ENCODE assay signal across 3 cellular contexts in the genomic region with DNA sequence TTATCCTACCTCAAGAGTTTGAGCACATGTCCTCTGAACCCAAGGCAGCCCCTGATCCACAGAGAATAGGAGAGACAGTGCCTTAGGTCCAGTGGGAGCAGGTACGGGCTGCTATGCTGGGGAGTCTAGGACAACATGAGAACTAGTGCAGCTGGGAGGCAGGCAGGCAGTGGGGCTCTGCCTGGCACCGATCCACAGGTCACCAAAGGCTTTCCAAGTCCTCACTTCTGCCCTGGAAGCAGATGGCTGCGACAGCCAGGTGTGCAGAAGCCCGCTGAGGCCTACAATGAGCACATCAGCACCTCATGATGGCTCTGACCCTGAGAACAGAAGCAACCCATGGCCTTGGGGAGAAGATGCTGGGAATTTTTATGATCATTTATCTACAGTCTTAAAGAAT.
TF ChIP-seq lines count a peak whose summit lies in the region.

No MANE protein-coding gene starts in this region.

TF ChIP-seq in HCT116, 20 proteins besides CTCF, POLR2A, EP300 and RAD21:
- TF ChIP-seq YY1 (IDR thresholded peaks at IDR 0.05; ENCODE audit: extremely low read depth, insufficient replicate concordance, low read depth, low read length): no peak
TF ChIP-seq in HCT116: peak in this region for 0.

TF ChIP-seq in IMR-90, 13 proteins besides CTCF, POLR2A, EP300 and RAD21:
- TF ChIP-seq MAFK (IDR thresholded peaks at IDR 0.05; ENCODE audit: low read depth, low read length): no peak
- no peak for TF ChIP-seq RCOR1 (IDR thresholded peaks at IDR 0.05; ENCODE audit: insufficient replicate concordance, low read length)
- TF ChIP-seq, protein P1, sequence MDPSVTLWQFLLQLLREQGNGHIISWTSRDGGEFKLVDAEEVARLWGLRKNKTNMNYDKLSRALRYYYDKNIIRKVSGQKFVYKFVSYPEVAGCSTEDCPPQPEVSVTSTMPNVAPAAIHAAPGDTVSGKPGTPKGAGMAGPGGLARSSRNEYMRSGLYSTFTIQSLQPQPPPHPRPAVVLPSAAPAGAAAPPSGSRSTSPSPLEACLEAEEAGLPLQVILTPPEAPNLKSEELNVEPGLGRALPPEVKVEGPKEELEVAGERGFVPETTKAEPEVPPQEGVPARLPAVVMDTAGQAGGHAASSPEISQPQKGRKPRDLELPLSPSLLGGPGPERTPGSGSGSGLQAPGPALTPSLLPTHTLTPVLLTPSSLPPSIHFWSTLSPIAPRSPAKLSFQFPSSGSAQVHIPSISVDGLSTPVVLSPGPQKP (IDR thresholded peaks at IDR 0.05; ENCODE audit: borderline replicate concordance, low read depth, low read length): no peak
- no peak for TF ChIP-seq NFE2L2 (IDR thresholded peaks at IDR 0.05; ENCODE audit: low read depth, low read length)
- TF ChIP-seq CEBPB (IDR thresholded peaks at IDR 0.05; ENCODE audit: low read depth, low read length): no peak
- TF ChIP-seq MAZ (IDR thresholded peaks at IDR 0.05; ENCODE audit: borderline replicate concordance, low read depth, low read length): no peak
- TF ChIP-seq FOS (IDR thresholded peaks at IDR 0.05; ENCODE audit: low read depth, low read length): no peak
- TF ChIP-seq MXI1 (IDR thresholded peaks at IDR 0.05; ENCODE audit: borderline replicate concordance, low read depth, low read length): no peak
- no peak for TF ChIP-seq BHLHE40 (IDR thresholded peaks at IDR 0.05; ENCODE audit: low read depth, low read length)
- TF ChIP-seq RFX5 (IDR thresholded peaks at IDR 0.05; ENCODE audit: low read depth, low read length): no peak
- TF ChIP-seq, protein P2, sequence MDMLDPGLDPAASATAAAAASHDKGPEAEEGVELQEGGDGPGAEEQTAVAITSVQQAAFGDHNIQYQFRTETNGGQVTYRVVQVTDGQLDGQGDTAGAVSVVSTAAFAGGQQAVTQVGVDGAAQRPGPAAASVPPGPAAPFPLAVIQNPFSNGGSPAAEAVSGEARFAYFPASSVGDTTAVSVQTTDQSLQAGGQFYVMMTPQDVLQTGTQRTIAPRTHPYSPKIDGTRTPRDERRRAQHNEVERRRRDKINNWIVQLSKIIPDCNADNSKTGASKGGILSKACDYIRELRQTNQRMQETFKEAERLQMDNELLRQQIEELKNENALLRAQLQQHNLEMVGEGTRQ (IDR thresholded peaks at IDR 0.05; ENCODE audit: low read depth, low read length): no peak
- TF ChIP-seq SMC3 (IDR thresholded peaks at IDR 0.05; ENCODE audit: low read depth, low read length): no peak
- no peak for TF ChIP-seq CHD1 (IDR thresholded peaks at IDR 0.05; ENCODE audit: low read depth, low read length)

TF ChIP-seq in K562, 482 proteins besides CTCF, POLR2A, EP300 and RAD21:
- TF ChIP-seq JUNB (CRISPR knock-in tag; conservative IDR thresholded peaks at IDR 0.05) (no peak), ETV5 (CRISPR knock-in tag; IDR thresholded peaks at IDR 0.05; ENCODE audit: low read depth) (no peak), CTBP1 (IDR thresholded peaks at IDR 0.05; ENCODE audit: borderline replicate concordance) (no peak), MTA1 (IDR thresholded peaks at IDR 0.05; ENCODE audit: borderline replicate concordance) (no peak), HMG20A (CRISPR knock-in tag; conservative IDR thresholded peaks at IDR 0.05) (no peak), FUS (optimal IDR thresholded peaks at IDR 0.05; ENCODE audit: low read depth, low read length) (no peak), KHSRP (IDR thresholded peaks at IDR 0.05) (no peak), HNRNPLL (IDR thresholded peaks at IDR 0.05; ENCODE audit: low read depth, low read length, poor library complexity, severe bottlenecking) (no peak), HDAC8 (tag; IDR thresholded peaks at IDR 0.05) (no peak), ZNF121 (CRISPR knock-in tag; conservative IDR thresholded peaks at IDR 0.05) (no peak), SETDB1 (IDR thresholded peaks at IDR 0.05; ENCODE audit: low read length) (no peak), ZNF217 (CRISPR knock-in tag; IDR thresholded peaks at IDR 0.05) (no peak), SRF (CRISPR knock-in tag; IDR thresholded peaks at IDR 0.05) (no peak), POU5F1 (IDR thresholded peaks at IDR 0.05; ENCODE audit: borderline replicate concordance, low read depth, low read length, partially characterized antibody) (no peak), YY1 (IDR thresholded peaks at IDR 0.05; ENCODE audit: borderline replicate concordance in 1 of 3, control insufficient read depth in 1 of 3, extremely low read depth in 1 of 3, insufficient read depth in 3 of 3, insufficient read length in 1 of 3, insufficient replicate concordance in 2 of 3, low read depth in 1 of 3, low read length in 2 of 3) (no peak)
- TF ChIP-seq, protein P3, sequence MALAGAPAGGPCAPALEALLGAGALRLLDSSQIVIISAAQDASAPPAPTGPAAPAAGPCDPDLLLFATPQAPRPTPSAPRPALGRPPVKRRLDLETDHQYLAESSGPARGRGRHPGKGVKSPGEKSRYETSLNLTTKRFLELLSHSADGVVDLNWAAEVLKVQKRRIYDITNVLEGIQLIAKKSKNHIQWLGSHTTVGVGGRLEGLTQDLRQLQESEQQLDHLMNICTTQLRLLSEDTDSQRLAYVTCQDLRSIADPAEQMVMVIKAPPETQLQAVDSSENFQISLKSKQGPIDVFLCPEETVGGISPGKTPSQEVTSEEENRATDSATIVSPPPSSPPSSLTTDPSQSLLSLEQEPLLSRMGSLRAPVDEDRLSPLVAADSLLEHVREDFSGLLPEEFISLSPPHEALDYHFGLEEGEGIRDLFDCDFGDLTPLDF (CRISPR knock-in tag; IDR thresholded peaks at IDR 0.05): no peak
- TF ChIP-seq, protein P4, sequence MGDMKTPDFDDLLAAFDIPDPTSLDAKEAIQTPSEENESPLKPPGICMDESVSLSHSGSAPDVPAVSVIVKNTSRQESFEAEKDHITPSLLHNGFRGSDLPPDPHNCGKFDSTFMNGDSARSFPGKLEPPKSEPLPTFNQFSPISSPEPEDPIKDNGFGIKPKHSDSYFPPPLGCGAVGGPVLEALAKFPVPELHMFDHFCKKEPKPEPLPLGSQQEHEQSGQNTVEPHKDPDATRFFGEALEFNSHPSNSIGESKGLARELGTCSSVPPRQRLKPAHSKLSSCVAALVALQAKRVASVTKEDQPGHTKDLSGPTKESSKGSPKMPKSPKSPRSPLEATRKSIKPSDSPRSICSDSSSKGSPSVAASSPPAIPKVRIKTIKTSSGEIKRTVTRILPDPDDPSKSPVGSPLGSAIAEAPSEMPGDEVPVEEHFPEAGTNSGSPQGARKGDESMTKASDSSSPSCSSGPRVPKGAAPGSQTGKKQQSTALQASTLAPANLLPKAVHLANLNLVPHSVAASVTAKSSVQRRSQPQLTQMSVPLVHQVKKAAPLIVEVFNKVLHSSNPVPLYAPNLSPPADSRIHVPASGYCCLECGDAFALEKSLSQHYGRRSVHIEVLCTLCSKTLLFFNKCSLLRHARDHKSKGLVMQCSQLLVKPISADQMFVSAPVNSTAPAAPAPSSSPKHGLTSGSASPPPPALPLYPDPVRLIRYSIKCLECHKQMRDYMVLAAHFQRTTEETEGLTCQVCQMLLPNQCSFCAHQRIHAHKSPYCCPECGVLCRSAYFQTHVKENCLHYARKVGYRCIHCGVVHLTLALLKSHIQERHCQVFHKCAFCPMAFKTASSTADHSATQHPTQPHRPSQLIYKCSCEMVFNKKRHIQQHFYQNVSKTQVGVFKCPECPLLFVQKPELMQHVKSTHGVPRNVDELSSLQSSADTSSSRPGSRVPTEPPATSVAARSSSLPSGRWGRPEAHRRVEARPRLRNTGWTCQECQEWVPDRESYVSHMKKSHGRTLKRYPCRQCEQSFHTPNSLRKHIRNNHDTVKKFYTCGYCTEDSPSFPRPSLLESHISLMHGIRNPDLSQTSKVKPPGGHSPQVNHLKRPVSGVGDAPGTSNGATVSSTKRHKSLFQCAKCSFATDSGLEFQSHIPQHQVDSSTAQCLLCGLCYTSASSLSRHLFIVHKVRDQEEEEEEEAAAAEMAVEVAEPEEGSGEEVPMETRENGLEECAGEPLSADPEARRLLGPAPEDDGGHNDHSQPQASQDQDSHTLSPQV (IDR thresholded peaks at IDR 0.05): no peak
- TF ChIP-seq, protein P5, sequence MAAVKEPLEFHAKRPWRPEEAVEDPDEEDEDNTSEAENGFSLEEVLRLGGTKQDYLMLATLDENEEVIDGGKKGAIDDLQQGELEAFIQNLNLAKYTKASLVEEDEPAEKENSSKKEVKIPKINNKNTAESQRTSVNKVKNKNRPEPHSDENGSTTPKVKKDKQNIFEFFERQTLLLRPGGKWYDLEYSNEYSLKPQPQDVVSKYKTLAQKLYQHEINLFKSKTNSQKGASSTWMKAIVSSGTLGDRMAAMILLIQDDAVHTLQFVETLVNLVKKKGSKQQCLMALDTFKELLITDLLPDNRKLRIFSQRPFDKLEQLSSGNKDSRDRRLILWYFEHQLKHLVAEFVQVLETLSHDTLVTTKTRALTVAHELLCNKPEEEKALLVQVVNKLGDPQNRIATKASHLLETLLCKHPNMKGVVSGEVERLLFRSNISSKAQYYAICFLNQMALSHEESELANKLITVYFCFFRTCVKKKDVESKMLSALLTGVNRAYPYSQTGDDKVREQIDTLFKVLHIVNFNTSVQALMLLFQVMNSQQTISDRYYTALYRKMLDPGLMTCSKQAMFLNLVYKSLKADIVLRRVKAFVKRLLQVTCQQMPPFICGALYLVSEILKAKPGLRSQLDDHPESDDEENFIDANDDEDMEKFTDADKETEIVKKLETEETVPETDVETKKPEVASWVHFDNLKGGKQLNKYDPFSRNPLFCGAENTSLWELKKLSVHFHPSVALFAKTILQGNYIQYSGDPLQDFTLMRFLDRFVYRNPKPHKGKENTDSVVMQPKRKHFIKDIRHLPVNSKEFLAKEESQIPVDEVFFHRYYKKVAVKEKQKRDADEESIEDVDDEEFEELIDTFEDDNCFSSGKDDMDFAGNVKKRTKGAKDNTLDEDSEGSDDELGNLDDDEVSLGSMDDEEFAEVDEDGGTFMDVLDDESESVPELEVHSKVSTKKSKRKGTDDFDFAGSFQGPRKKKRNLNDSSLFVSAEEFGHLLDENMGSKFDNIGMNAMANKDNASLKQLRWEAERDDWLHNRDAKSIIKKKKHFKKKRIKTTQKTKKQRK (IDR thresholded peaks at IDR 0.05; ENCODE audit: borderline replicate concordance, low read depth, low read length): no peak
- TF ChIP-seq, protein P6, sequence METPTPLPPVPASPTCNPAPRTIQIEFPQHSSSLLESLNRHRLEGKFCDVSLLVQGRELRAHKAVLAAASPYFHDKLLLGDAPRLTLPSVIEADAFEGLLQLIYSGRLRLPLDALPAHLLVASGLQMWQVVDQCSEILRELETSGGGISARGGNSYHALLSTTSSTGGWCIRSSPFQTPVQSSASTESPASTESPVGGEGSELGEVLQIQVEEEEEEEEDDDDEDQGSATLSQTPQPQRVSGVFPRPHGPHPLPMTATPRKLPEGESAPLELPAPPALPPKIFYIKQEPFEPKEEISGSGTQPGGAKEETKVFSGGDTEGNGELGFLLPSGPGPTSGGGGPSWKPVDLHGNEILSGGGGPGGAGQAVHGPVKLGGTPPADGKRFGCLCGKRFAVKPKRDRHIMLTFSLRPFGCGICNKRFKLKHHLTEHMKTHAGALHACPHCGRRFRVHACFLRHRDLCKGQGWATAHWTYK (CRISPR knock-in tag; IDR thresholded peaks at IDR 0.05): no peak
